ENCODE assay signal across 9 cellular contexts in the genomic region with DNA sequence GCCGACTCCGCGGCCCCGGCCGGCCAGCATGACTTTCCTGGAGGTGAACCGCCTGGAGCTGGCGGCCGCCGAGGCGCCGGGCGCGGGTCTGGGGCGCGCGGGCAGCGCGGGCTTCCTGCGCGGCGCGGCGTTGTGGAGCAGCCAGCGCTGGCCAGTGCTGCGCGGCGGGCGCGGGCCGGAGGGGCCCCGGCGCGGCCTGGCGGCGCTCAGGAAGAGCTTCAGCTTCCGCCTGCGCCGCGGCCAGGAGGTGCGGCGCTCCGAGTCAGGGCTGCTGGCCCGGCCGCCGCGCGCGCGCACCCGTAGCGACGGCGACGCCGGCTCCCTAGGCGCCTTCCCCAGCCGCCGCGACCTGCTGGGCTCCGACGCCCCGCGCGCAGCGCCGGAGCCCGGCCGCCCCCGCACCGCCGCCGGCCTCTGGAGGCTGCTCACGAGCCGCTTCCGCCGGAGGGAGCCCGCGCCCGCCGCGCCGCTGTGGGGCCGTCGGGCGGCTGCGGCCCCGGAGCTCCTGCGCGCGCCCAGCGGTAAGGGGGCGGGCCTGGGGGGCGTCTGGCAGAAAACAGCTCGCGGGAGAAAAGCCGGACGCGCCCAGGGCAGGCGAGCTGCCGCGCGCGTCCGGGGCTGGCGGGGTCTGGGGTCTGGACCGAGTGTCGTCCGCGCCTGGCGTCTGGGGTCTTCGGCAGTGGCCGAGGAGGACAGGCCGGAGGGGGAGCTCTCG. TPM values are rescaled to one million over a fixed set of nuclear protein-coding genes. Genes with fewer than 3 reads are reported as not detected.
DNase-seq lines count a peak whose midpoint lies in the region; ATAC-seq and TF ChIP-seq lines count a peak whose summit lies in the region.
"Had no signal": no experiment of that assay in that cellular context is flagged by ENCODE, and none has a peak within 500 bp of the region (broad histone marks: within the 10 kb centered on the region; RNA-seq: fewer than 3 reads in every experiment).

No MANE protein-coding gene starts in this region.

- no peak overlapping the region for H3K27ac ChIP-seq in PC-3 (ENCODE audit: low read length)

- peak overlapping the region; percentile 53 for H3K4me3 ChIP-seq in PC-3 (ENCODE audit: low read length)
- peak overlapping the region; percentile 44 for H3K4me3 ChIP-seq in choroid plexus epithelial cell (ENCODE audit: low read depth, low read length)
- H3K4me3 ChIP-seq in mucosa of descending colon, result no peak overlapping the region

- CTCF ChIA-PET in PC-3 (lab: Charles Lee), result interaction anchor here (0.7 to 1.0 kb wide), 2 partner anchors 24 to 150 kb away, joined by 3 read pairs; no protein-coding TSS in a partner anchor

- no peak for TF ChIP-seq CTCF in PC-3 (conservative IDR thresholded peaks at IDR 0.05; ENCODE audit: low read depth, low read length)
- no peak for TF ChIP-seq CTCF in choroid plexus epithelial cell (conservative IDR thresholded peaks at IDR 0.05; ENCODE audit: low read depth, low read length)
- no peak for TF ChIP-seq CTCF in mucosa of descending colon (IDR thresholded peaks at IDR 0.05)

- BruUV-seq in PC-3 (replicated peaks; lab: Mats Ljungman, UMichigan), result no TSS peak

- peaks cover 28% of the 10 kb centered on the region for H3K4me1 ChIP-seq in PC-3 (ENCODE audit: insufficient read depth, low read length)
- H3K4me1 ChIP-seq in mucosa of descending colon (ENCODE audit: low read depth), result peaks cover 14% of the 10 kb centered on the region

- H3K4me2 ChIP-seq in PC-3 (ENCODE audit: low read length), result peak overlapping the region; percentile 78

- H3K27me3 ChIP-seq in PC-3 (ENCODE audit: low read length), result no peaks in the 10 kb centered on the region

- H3K9ac ChIP-seq in PC-3 (ENCODE audit: low read length), result no peak overlapping the region

- ATAC-seq in PC-3, result peak; percentile 12
- peak; percentile 42 for ATAC-seq in mucosa of descending colon

- H3K9me3 ChIP-seq in PC-3 (ENCODE audit: low read length) (no peaks in the 10 kb centered on the region), mucosa of descending colon (no peaks in the 10 kb centered on the region)

- intact Hi-C loops in PC-3 (cut with micrococcal nuclease) (loop anchor here (10.0 kb wide), 1 partner anchor 140 kb away; a partner anchor contains a TSS), mucosa of descending colon (cut with DNase I, micrococcal nuclease) (no loop called here), head of caudate nucleus (cut with DNase I) (loop anchor here (5.0 kb wide), 1 partner anchor 112 kb away; a partner anchor contains a TSS)

- H4K20me1 ChIP-seq in PC-3 (ENCODE audit: low read length), result peaks cover 23% of the 10 kb centered on the region; the same call in 1 of the 2 replicates

- POLR2A ChIA-PET in PC-3 (lab: Charles Lee; ENCODE audit: unreplicated experiment), result interaction anchor here (0.6 kb wide), 1 partner anchor 56 kb away, joined by 3 read pairs; no protein-coding TSS in a partner anchor

- no peaks in the 10 kb centered on the region for H3K9me2 ChIP-seq in PC-3 (replicated peaks; ENCODE audit: low read length)

- H2AFZ ChIP-seq in PC-3 (ENCODE audit: low read length), result no peak overlapping the region

- H3K79me2 ChIP-seq in PC-3 (ENCODE audit: low read length), result peaks cover 42% of the 10 kb centered on the region

- DNase-seq in AG08395 (ENCODE audit: low spot score) (peak; percentile 32), PC-3 (peak; percentile 23), choroid plexus epithelial cell (ENCODE audit: low read depth) (peak; percentile 31), mucosa of descending colon (peak in 1 of 3 donors; percentile 58), head of caudate nucleus (no peak), NOMO-1 (lab: John Stamatoyannopoulos, UW; ENCODE audit: unreplicated experiment in 2 of 2) (no peak), DMS53 (lab: John Stamatoyannopoulos, UW) (no peak), LoVo (ENCODE audit: low spot score) (no peak)

- H3F3A ChIP-seq in PC-3 (ENCODE audit: low read length, unreplicated experiment), result peaks cover 7% of the 10 kb centered on the region

- H3K36me3 ChIP-seq in PC-3 (ENCODE audit: low read depth, low read length) (no peaks in the 10 kb centered on the region), mucosa of descending colon (ENCODE audit: low read depth) (peaks cover 8% of the 10 kb centered on the region)

RNA-seq across cellular contexts. Expression of a gene that starts 29.0 kb away (rescaled TPM):
- 53.5 and 88.2 TPM in 2 replicates for total RNA-seq in PC-3 (2014; rRNA removed)
- total RNA-seq in mucosa of descending colon, result 100 to 1,000 TPM in 1 of 3 donors, 10 to 100 TPM in 2; 39.7 to 116 (median 50.6) TPM

RNA-seq across cellular contexts. Expression of a gene that starts 32.0 kb away (rescaled TPM):
- total RNA-seq in PC-3 (2014; rRNA removed), result 52.1 and 71.6 TPM in 2 replicates
- 10 to 100 TPM; 54.2 to 63.7 (median 60.8) TPM for total RNA-seq in mucosa of descending colon

RNA-seq across cellular contexts. Expression of a gene that starts 34.7 kb away (rescaled TPM):
- 163 and 211 TPM in 2 replicates for total RNA-seq in PC-3 (2014; rRNA removed)
- 100 to 1,000 TPM in 1 of 3 donors, 10 to 100 TPM in 2; 78.6 to 122 (median 98.5) TPM for total RNA-seq in mucosa of descending colon

RNA-seq across cellular contexts. Expression of a gene that starts 52.2 kb away (rescaled TPM):
- total RNA-seq in PC-3 (2014; rRNA removed) (not detected in 2 replicates), mucosa of descending colon (not detected)
- total RNA-seq: T-helper 2 cell treated with Interferon-gamma antibody and Interleukin-4, amounts not matched to agents 100 ng/mL and 5 ng/mL, for 36 hours had no signal

RNA-seq across cellular contexts. Expression of a gene that starts 55.9 kb away (rescaled TPM):
- total RNA-seq in PC-3 (2014; rRNA removed) (267 and 284 TPM in 2 replicates), mucosa of descending colon (100 to 1,000 TPM in 1 of 3 donors, 10 to 100 TPM in 2; 82.2 to 168 (median 89.5) TPM)

Comparison
In these comparisons a context has a peak if more than half of its experiments do, and no peak if none do; other contexts are left out.
1. DNase-seq: peak in AG08395 (single experiment), PC-3 (single experiment) and choroid plexus epithelial cell (single experiment); none in head of caudate nucleus (0 of 42), NOMO-1 (0 of 2), DMS53 (single experiment) and LoVo (single experiment).
2. intact Hi-C loops: an anchor here in PC-3 (10.0 kb wide) and head of caudate nucleus (5.0 kb wide); none called in mucosa of descending colon.